ENCODE assay signal across 8 cellular contexts in the genomic region with DNA sequence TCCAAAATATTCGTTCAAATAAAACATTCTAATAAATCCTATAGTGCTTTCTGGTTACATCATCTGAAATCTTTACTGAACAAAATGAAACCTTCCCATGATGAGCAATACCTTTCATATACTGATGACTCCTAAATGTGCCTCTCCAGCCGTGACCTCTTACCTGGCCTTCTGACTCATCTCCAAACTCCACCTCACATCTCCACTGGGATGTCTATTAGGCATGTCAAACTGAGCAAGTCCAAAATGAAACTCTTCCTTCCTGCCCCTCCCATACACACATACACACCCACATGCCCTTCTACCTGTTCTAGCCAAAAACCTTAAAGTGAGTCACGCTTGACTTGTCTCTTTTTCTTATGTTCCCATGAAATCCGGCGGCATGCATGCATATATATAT. TPM values are rescaled to one million over a fixed set of nuclear protein-coding genes. Genes with fewer than 3 reads are reported as not detected.
DNase-seq lines count a peak whose midpoint lies in the region; ATAC-seq and TF ChIP-seq lines count a peak whose summit lies in the region.

No MANE protein-coding gene starts in this region.

- H3K9me3 Mint-ChIP-seq in activated CD8-positive, alpha-beta T cell treated with anti-CD3 and anti-CD28 coated beads for 36 hours = no peaks in the 10 kb centered on the region

- peaks cover 12% of the 10 kb centered on the region for H3K36me3 Mint-ChIP-seq in activated CD8-positive, alpha-beta T cell treated with anti-CD3 and anti-CD28 coated beads for 36 hours (ENCODE audit: low read depth)

- TF ChIP-seq CTCF in activated CD8-positive, alpha-beta T cell treated with anti-CD3 and anti-CD28 coated beads for 36 hours (IDR thresholded peaks at IDR 0.05) = no peak

- H3K27ac Mint-ChIP-seq in activated CD8-positive, alpha-beta T cell treated with anti-CD3 and anti-CD28 coated beads for 36 hours = peak overlapping the region; percentile 13

- H3K27me3 Mint-ChIP-seq in activated CD8-positive, alpha-beta T cell treated with anti-CD3 and anti-CD28 coated beads for 36 hours = no peaks in the 10 kb centered on the region

- peaks cover 30% of the 10 kb centered on the region for H3K4me1 Mint-ChIP-seq in activated CD8-positive, alpha-beta T cell treated with anti-CD3 and anti-CD28 coated beads for 36 hours (ENCODE audit: low read depth)

- intact Hi-C loops in activated CD8-positive, alpha-beta T cell treated with anti-CD3 and anti-CD28 coated beads for 36 hours (cut with micrococcal nuclease) = no loop called here
- intact Hi-C loops in left colon (cut with DNase I, micrococcal nuclease) = no loop called here

- no peak overlapping the region for H3K4me3 Mint-ChIP-seq in activated CD8-positive, alpha-beta T cell treated with anti-CD3 and anti-CD28 coated beads for 36 hours

- POLR2A ChIA-PET in activated CD8-positive, alpha-beta T cell treated with anti-CD3 and anti-CD28 coated beads for 36 hours (lab: Charles Lee) = no interaction called here

- CTCF ChIA-PET in activated CD8-positive, alpha-beta T cell treated with anti-CD3 and anti-CD28 coated beads for 36 hours (lab: Charles Lee) = interaction anchor here (1.2 kb wide), 1 partner anchor 40 kb away, joined by 3 read pairs; no protein-coding TSS in a partner anchor

- DNase-seq in activated CD8-positive, alpha-beta T cell treated with anti-CD3 and anti-CD28 coated beads for 36 hours = peak; percentile 70
- peak; percentile 37 for DNase-seq in stimulated activated CD4-positive, alpha-beta T cell treated with anti-CD3 and anti-CD28 coated beads, Interleukin-4, amount 100 ng/mL, for 1 hour
- no peak for DNase-seq in left colon
- DNase-seq in NCI-H2081 treated with DMSO at 0.1 percent for 48 hours (lab: John Stamatoyannopoulos, UW) = no peak
- no peak for DNase-seq in epidermal melanocyte (ENCODE audit: insufficient read length, low spot score)
- DNase-seq in AG08396 (ENCODE audit: low spot score) = no peak

- ATAC-seq in GM19351 (IDR thresholded peaks at IDR 0.05; ENCODE audit: unreplicated experiment) (peak; percentile 91), HG03045 (IDR thresholded peaks at IDR 0.05; ENCODE audit: unreplicated experiment) (peak; percentile 90), left colon (no peak)
- peak; percentile 95 for ATAC-seq in activated CD8-positive, alpha-beta T cell treated with anti-CD3 and anti-CD28 coated beads for 36 hours

RNA-seq across cellular contexts. Expression of gene GSAP, which starts 22.9 kb away (rescaled TPM):
- total RNA-seq in activated CD8-positive, alpha-beta T cell treated with anti-CD3 and anti-CD28 coated beads for 36 hours = 1 to 10 TPM; 1.9 to 3.0 TPM
- 1 to 10 TPM; 7.9 to 8.0 TPM for total RNA-seq in left colon

Comparison
In these comparisons a context has a peak if more than half of its experiments do, and no peak if none do; other contexts are left out.
1. DNase-seq: peak in activated CD8-positive, alpha-beta T cell treated with anti-CD3 and anti-CD28 coated beads for 36 hours (single experiment) and stimulated activated CD4-positive, alpha-beta T cell treated with anti-CD3 and anti-CD28 coated beads, Interleukin-4, amount 100 ng/mL, for 1 hour (single experiment); none in left colon (0 of 2), NCI-H2081 treated with DMSO at 0.1 percent for 48 hours (single experiment), epidermal melanocyte (single experiment) and AG08396 (single experiment).